ENCODE assay signal across 8 cellular contexts in the genomic region with DNA sequence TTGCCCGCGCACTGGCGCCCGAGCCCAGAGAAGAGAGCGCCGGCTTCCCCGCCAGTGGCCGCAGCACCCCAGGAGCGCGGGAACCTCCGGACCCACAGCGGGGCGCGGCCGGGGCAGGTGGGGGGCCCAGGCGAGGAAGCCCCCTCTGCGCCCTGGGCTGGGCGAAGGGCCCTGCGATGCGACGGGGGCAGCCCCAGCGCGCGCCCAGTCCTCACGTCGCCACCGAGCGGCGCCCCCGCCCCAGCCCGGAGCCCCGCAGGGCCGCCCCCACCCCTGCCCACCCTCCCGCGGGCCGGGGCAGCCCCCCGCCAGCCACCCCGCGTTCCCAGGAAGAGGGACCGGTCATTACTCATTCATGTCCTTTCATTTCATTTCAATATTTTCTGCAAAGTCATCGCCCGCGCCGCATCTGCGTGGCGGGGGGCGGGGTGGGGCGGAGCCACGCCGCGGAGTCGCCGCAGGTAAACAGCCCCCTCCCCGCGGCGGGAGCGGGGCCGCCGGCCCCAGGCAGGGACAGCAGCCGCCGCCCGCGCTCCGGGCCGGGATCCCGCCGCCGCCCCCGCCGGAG. TPM values are rescaled to one million over a fixed set of nuclear protein-coding genes. Genes with fewer than 3 reads are reported as not detected.
DNase-seq lines count a peak whose midpoint lies in the region; ATAC-seq and TF ChIP-seq lines count a peak whose summit lies in the region.

No MANE protein-coding gene starts in this region.

- H3K4me3 ChIP-seq in ACC112 (ENCODE audit: low read depth, low read length) (peak overlapping the region; percentile 60; the same call in 1 of the 2 replicates), HL-60 (replicated peaks; ENCODE audit: insufficient read depth, low read length) (peak overlapping the region; percentile 41), esophagus squamous epithelium (peak overlapping the region; percentile 47 to 84 (median 57)), skin epidermis (peak overlapping the region; percentile 13 to 52 (median 39))

- TF ChIP-seq POLR2A in esophagus squamous epithelium (IDR thresholded peaks at IDR 0.05): no peak

- no peak for TF ChIP-seq CTCF in HL-60 (IDR thresholded peaks at IDR 0.05; ENCODE audit: insufficient read depth, low read length)
- no peak for TF ChIP-seq CTCF in esophagus squamous epithelium (IDR thresholded peaks at IDR 0.05)

- H3K36me3 ChIP-seq in ACC112 (ENCODE audit: insufficient read depth, low read length) (no peaks in the 10 kb centered on the region), esophagus squamous epithelium (no peaks in the 10 kb centered on the region)

- H3K9me3 ChIP-seq in esophagus squamous epithelium: no peaks in the 10 kb centered on the region

- intact Hi-C loops in esophagus squamous epithelium (cut with DNase I): no loop called here

- no peak overlapping the region for H3K27ac ChIP-seq in ACC112 (ENCODE audit: low read depth, low read length)
- no peak overlapping the region for H3K27ac ChIP-seq in HL-60 (replicated peaks)
- peak overlapping the region in 3 of 4 donors; percentile 30 to 54 (median 44) for H3K27ac ChIP-seq in esophagus squamous epithelium
- peak overlapping the region in 1 of 21 experiments; percentile 6 for H3K27ac ChIP-seq in skin epidermis

- no peaks in the 10 kb centered on the region for H3K79me2 ChIP-seq in ACC112 (ENCODE audit: control insufficient read depth, insufficient read depth, low read length, unreplicated experiment)

- H2AFZ ChIP-seq in ACC112 (ENCODE audit: low read length, unreplicated experiment): no peak overlapping the region

- no CpG with 5 or more reads among the region's 70 CpGs for WGBS in esophagus squamous epithelium, 2 donors

- H3K27me3 ChIP-seq in ACC112 (ENCODE audit: insufficient read depth, low read length) (no peaks in the 10 kb centered on the region), HL-60 (ENCODE audit: insufficient read depth, poor library complexity, severe bottlenecking) (peaks cover 6% of the 10 kb centered on the region), esophagus squamous epithelium (peaks cover 0 to 65% (median 2%) of the 10 kb centered on the region in 4 donors)

- ATAC-seq in GM19395 (IDR thresholded peaks at IDR 0.05; ENCODE audit: unreplicated experiment) (no peak), GM18520 (IDR thresholded peaks at IDR 0.05; ENCODE audit: unreplicated experiment) (no peak), GM18867 (IDR thresholded peaks at IDR 0.05; ENCODE audit: unreplicated experiment) (no peak)

- DNase-seq in HL-60 (ENCODE audit: low read depth in 1 of 2, low spot score in 1 of 2) (peak in 1 of 2 experiments; percentile 43), esophagus squamous epithelium (lab: John Stamatoyannopoulos, UW) (no peak)
- peak; percentile 24 for DNase-seq in activated CD4-positive, CD25-positive, alpha-beta regulatory T cell treated with anti-CD3 and anti-CD28 coated beads, Interleukin-2, amount 50 U/mL, for 16 hours (ENCODE audit: low read depth, low spot score)

- H3K4me1 ChIP-seq in ACC112 (ENCODE audit: control insufficient read depth, insufficient read depth, low read length, unreplicated experiment) (no peaks in the 10 kb centered on the region), esophagus squamous epithelium (peaks cover 3 to 28% (median 23%) of the 10 kb centered on the region in 3 donors)

RNA-seq across cellular contexts. Expression of gene PANX2, which starts 0.7 kb away (rescaled TPM):
- 1 to 10 TPM; 1.6 to 4.5 (median 3.4) TPM for total RNA-seq in esophagus squamous epithelium

RNA-seq across cellular contexts. Expression of gene TRABD, which starts 15.9 kb away (rescaled TPM):
- total RNA-seq in esophagus squamous epithelium: 10 to 100 TPM; 39.3 to 55.1 (median 45.8) TPM

RNA-seq across cellular contexts. Expression of gene SELENOO, which starts 31.0 kb away (rescaled TPM):
- 10 to 100 TPM; 23.9 to 36.3 (median 27.0) TPM for total RNA-seq in esophagus squamous epithelium

Comparison
In these comparisons a context has a peak if more than half of its experiments do, and no peak if none do; other contexts are left out.
1. H3K27ac ChIP-seq: peak in esophagus squamous epithelium (3 of 4); none in ACC112 (single experiment) and HL-60 (single experiment).
2. Peak in every context shown above with its lines, with median percentiles within 50 percentile points of each other: H3K4me3 ChIP-seq.